In the genomic region with DNA sequence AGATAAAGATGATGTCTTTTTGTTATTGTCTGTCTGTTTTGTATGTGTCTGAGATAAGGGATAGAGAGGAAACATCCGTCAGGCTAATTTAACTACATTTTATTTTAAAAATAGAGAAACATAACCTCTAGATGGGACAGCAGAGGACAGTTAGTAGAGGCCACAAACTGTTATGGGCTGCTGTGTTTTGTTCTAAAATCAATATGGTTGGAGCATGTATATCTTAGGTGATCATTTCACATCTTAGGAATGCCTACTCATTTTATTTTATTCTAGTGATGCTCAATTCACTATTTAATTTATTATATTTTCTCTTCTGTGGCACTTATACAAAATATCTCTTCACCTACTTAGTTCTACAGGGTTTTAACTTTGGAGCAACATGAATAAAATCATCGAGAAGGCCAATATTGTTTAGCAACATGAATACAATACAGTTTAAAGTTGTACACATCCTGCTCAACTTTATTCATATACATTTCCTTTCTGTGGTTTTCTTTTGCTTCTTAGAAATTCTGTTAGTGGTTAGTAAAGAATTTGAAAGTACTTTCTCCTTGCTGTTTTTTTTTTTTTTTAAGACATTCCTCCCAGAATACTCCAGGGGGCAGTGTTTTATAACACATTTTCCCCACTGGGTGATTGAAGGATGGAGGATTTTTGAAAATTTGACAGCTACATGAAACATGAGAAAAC, we compare ENCODE assay signal across 8 cellular contexts.
A peak's percentile ranks its signal among the peaks of the same experiment; 100 is the strongest.
DNase-seq lines count a peak whose midpoint lies in the region; ATAC-seq, FAIRE-seq and TF ChIP-seq lines count a peak whose summit lies in the region.

No MANE protein-coding gene starts in this region.

- H3K36me3 ChIP-seq in RWPE2 (ENCODE audit: low read depth), result no peaks in the 10 kb centered on the region
- H3K36me3 ChIP-seq in esophagus squamous epithelium, result no peaks in the 10 kb centered on the region

- H3K27me3 ChIP-seq in RWPE2 (ENCODE audit: insufficient read depth, poor library complexity, severe bottlenecking) (no peaks in the 10 kb centered on the region), esophagus squamous epithelium (no peaks in the 10 kb centered on the region)

- peak; percentile 99 for FAIRE-seq in A204.1 (lab: Jason Lieb, UNC)

- DNase-seq in EL, result peak; percentile 2
- no peak for DNase-seq in RWPE2 (ENCODE audit: low spot score)
- DNase-seq in esophagus squamous epithelium (lab: John Stamatoyannopoulos, UW), result no peak
- peak; percentile 66 for DNase-seq in renal cortical epithelial cell (ENCODE audit: low read depth)
- no peak for DNase-seq in NK-92 (lab: John Stamatoyannopoulos, UW; ENCODE audit: unreplicated experiment)

- H3K9me3 ChIP-seq in RWPE2 (ENCODE audit: severe bottlenecking), result no peaks in the 10 kb centered on the region
- H3K9me3 ChIP-seq in esophagus squamous epithelium, result no peaks in the 10 kb centered on the region

- 57 to 75% methylated on average over 2 of the region's 2 CpGs for WGBS in esophagus squamous epithelium, 2 donors

- H3K4me1 ChIP-seq in RWPE2 (ENCODE audit: insufficient read depth, poor library complexity, severe bottlenecking) (no peaks in the 10 kb centered on the region), esophagus squamous epithelium (no peaks in the 10 kb centered on the region)

- no peak overlapping the region for H3K27ac ChIP-seq in RWPE2 (ENCODE audit: poor library complexity, severe bottlenecking)
- no peak overlapping the region for H3K27ac ChIP-seq in esophagus squamous epithelium

- no peak for TF ChIP-seq POLR2A in esophagus squamous epithelium (IDR thresholded peaks at IDR 0.05)

- intact Hi-C loops in esophagus squamous epithelium (cut with DNase I), result no loop called here

- H3K4me3 ChIP-seq in RWPE2 (ENCODE audit: severe bottlenecking) (no peak overlapping the region), esophagus squamous epithelium (no peak overlapping the region)

- peak; percentile 86 for TF ChIP-seq CTCF in RWPE2 (IDR thresholded peaks at IDR 0.05; ENCODE audit: poor library complexity, severe bottlenecking)
- TF ChIP-seq CTCF in esophagus squamous epithelium (IDR thresholded peaks at IDR 0.05), result peak in 5 of 6 experiments; percentile 17 to 48 (median 33)

- ATAC-seq in HG02798 (IDR thresholded peaks at IDR 0.05; ENCODE audit: poor library complexity, unreplicated experiment) (peak; percentile 69), RWPE2 (ENCODE audit: low read depth) (no peak), GM18520 (IDR thresholded peaks at IDR 0.05; ENCODE audit: unreplicated experiment) (no peak)

Comparison
In these comparisons a context has a peak if more than half of its experiments do, and no peak if none do; other contexts are left out.
1. DNase-seq: peak in EL (single experiment) and renal cortical epithelial cell (single experiment); none in RWPE2 (single experiment), esophagus squamous epithelium (single experiment) and NK-92 (single experiment).